8 cellular contexts compared by ENCODE assay signal in genomic region chr3:38138347-38139190, GRCh38. TPM values are rescaled to one million over a fixed set of nuclear protein-coding genes. Genes with fewer than 3 reads are reported as not detected.
A peak's percentile ranks its signal among the peaks of the same experiment; 100 is the strongest.
DNase-seq lines count a peak whose midpoint lies in the region; ATAC-seq and TF ChIP-seq lines count a peak whose summit lies in the region.

Gene MYD88 (plus strand): TSS chr3:38138661. CDS start chr3:38138701, 40 bp downstream.

- no peak for DNase-seq in GM12864 (ENCODE audit: low read depth)
- peak; percentile 43 for DNase-seq in NCI-H2171 treated with DMSO at 0.1 percent for 48 hours (lab: John Stamatoyannopoulos, UW)
- DNase-seq in activated CD4-positive, alpha-beta T cell treated with anti-CD3 and anti-CD28 coated beads for 36 hours, result peak; percentile 92
- no peak for DNase-seq in chondrocyte (ENCODE audit: low spot score)
- peak; percentile 66 for DNase-seq in kidney tubule cell (ENCODE audit: low spot score)
- peak; percentile 50 to 78 (median 66) for DNase-seq in stimulated activated CD4-positive, alpha-beta T cell treated with anti-CD3 and anti-CD28 coated beads, Interleukin-1b, Interleukin-23, amount 100 ng/mL, for 24 hours (ENCODE audit: low read depth in 4 of 4, low spot score in 1 of 4)

- H3K27me3 Mint-ChIP-seq in activated CD4-positive, alpha-beta T cell treated with anti-CD3 and anti-CD28 coated beads for 36 hours, result no peaks in the 10 kb centered on the region
- no peaks in the 10 kb centered on the region for H3K27me3 Mint-ChIP-seq in chondrocyte (ENCODE audit: low read depth)

- intact Hi-C loops in activated CD4-positive, alpha-beta T cell treated with anti-CD3 and anti-CD28 coated beads for 36 hours (cut with DNase I, micrococcal nuclease), result loop anchor here (1.0 to 10.0 kb wide), 6 partner anchors 13 to 1249 kb away; partner anchors contain the start of gene ACVR2B (in 1 of the 2)

- peak; percentile 50 for ATAC-seq in activated CD4-positive, alpha-beta T cell treated with anti-CD3 and anti-CD28 coated beads for 36 hours
- no peak for ATAC-seq in HG03565 (IDR thresholded peaks at IDR 0.05; ENCODE audit: unreplicated experiment)

- H3K4me3 Mint-ChIP-seq in activated CD4-positive, alpha-beta T cell treated with anti-CD3 and anti-CD28 coated beads for 36 hours, result peak within 1 kb of the TSS; percentile 97
- peak within 1 kb of the TSS; percentile 96 for H3K4me3 Mint-ChIP-seq in chondrocyte (ENCODE audit: unreplicated experiment)

- peak within 1 kb of the TSS; percentile 100 for H3K27ac Mint-ChIP-seq in activated CD4-positive, alpha-beta T cell treated with anti-CD3 and anti-CD28 coated beads for 36 hours
- peak within 1 kb of the TSS; percentile 95 for H3K27ac Mint-ChIP-seq in chondrocyte (ENCODE audit: unreplicated experiment)

- H3K36me3 ChIP-seq in HEK293 (ENCODE audit: control insufficient read depth in 2 of 2, insufficient read depth in 1 of 2, low read length in 2 of 2), result peaks cover 0 to 17% of the 10 kb centered on the region in 2 experiments; a peak in 1 of 3 replicates

- no peaks in the 10 kb centered on the region for H3K9me3 ChIP-seq in HEK293 (ENCODE audit: control insufficient read depth, insufficient read depth, low read depth, low read length)

- peaks cover 49% of the 10 kb centered on the region for H3K4me1 Mint-ChIP-seq in activated CD4-positive, alpha-beta T cell treated with anti-CD3 and anti-CD28 coated beads for 36 hours
- peaks cover 40% of the 10 kb centered on the region for H3K4me1 Mint-ChIP-seq in chondrocyte (ENCODE audit: low read depth)

- no peaks in the 10 kb centered on the region for H3K4me1 ChIP-seq in HEK293 (ENCODE audit: control insufficient read depth, insufficient read depth, low read length)

- H3K4me3 ChIP-seq in GM12864 (ENCODE audit: low read depth, low read length), result peak within 1 kb of the TSS; percentile 71
- H3K4me3 ChIP-seq in HEK293 (ENCODE audit: low read depth, low read length), result peak within 1 kb of the TSS; percentile 66

- H3K9me3 Mint-ChIP-seq in activated CD4-positive, alpha-beta T cell treated with anti-CD3 and anti-CD28 coated beads for 36 hours (ENCODE audit: low read depth), result no peaks in the 10 kb centered on the region
- H3K9me3 Mint-ChIP-seq in chondrocyte (ENCODE audit: low read depth), result no peaks in the 10 kb centered on the region

- no peak for TF ChIP-seq CTCF in GM12864 (IDR thresholded peaks at IDR 0.05; ENCODE audit: low read depth, low read length, missing control alignments)
- peak; percentile 40; the same call in 1 of the 2 replicates for TF ChIP-seq CTCF in HEK293 (tag by site-specific recombination; IDR thresholded peaks at IDR 0.05)
- TF ChIP-seq CTCF in chondrocyte (IDR thresholded peaks at IDR 0.05), result peak; percentile 46

- H3K27ac ChIP-seq in HEK293 (ENCODE audit: extremely low read depth, low read depth, low read length), result no peak within 1 kb of the TSS; the same call in 1 of the 2 replicates

- POLR2A ChIA-PET in HEK293 (lab: Yijun Ruan, JAX), result interaction anchor here (3.5 kb wide), 1 partner anchor 26 kb away, joined by 48 read pairs; the partner anchor contains the start of gene OXSR1
- POLR2A ChIA-PET in activated CD4-positive, alpha-beta T cell treated with anti-CD3 and anti-CD28 coated beads for 36 hours (lab: Charles Lee), result interaction anchor here (0.7 to 4.3 kb wide), 2 partner anchors 26 to 1277 kb away, joined by 3 to 47 read pairs; partner anchors contain the start of gene OXSR1

- CTCF ChIA-PET in HEK293 (lab: Yijun Ruan, JAX), result interaction anchor here (1.4 kb wide), 1 partner anchor 208 kb away, joined by 6 read pairs; the partner anchor contains the start of gene XYLB
- CTCF ChIA-PET in activated CD4-positive, alpha-beta T cell treated with anti-CD3 and anti-CD28 coated beads for 36 hours (lab: Charles Lee), result interaction anchor here (0.6 to 2.9 kb wide), 4 partner anchors 13 to 51 kb away, joined by 3 to 16 read pairs (median 5); partner anchors contain the start of gene OXSR1

- H3K36me3 Mint-ChIP-seq in activated CD4-positive, alpha-beta T cell treated with anti-CD3 and anti-CD28 coated beads for 36 hours (ENCODE audit: low read depth), result peaks cover 44% of the 10 kb centered on the region
- peaks cover 13% of the 10 kb centered on the region for H3K36me3 Mint-ChIP-seq in chondrocyte (ENCODE audit: low read depth)

TF ChIP-seq in HEK293, 187 proteins besides CTCF, POLR2A, EP300 and RAD21 (continues in another document):
- no peak for TF ChIP-seq ZNF544 (tag by site-specific recombination; IDR thresholded peaks at IDR 0.05)
- peak; percentile 95 for TF ChIP-seq ZNF600 (tag by site-specific recombination; IDR thresholded peaks at IDR 0.05)
- TF ChIP-seq TSHZ1 (tag by site-specific recombination; IDR thresholded peaks at IDR 0.05; ENCODE audit: borderline replicate concordance), result no peak
- TF ChIP-seq ZNF792 (tag by site-specific recombination; IDR thresholded peaks at IDR 0.05), result no peak
- TF ChIP-seq KLF9 (tag by site-specific recombination; IDR thresholded peaks at IDR 0.05; ENCODE audit: low read depth), result no peak
- 0 out of 2 replicates have a peak, but pooled peaks have one; percentile 40 for TF ChIP-seq ZFP37 (tag by site-specific recombination; IDR thresholded peaks at IDR 0.05)
- peak; percentile 94 for TF ChIP-seq ZNF692 (tag by site-specific recombination; IDR thresholded peaks at IDR 0.05)
- TF ChIP-seq MYNN (tag by site-specific recombination; IDR thresholded peaks at IDR 0.05; ENCODE audit: borderline replicate concordance), result no peak
- peak; percentile 64 for TF ChIP-seq ZIC2 (tag by site-specific recombination; IDR thresholded peaks at IDR 0.05)
- peak; percentile 45; the same call in 1 of the 2 replicates for TF ChIP-seq ZBTB10 (tag by site-specific recombination; IDR thresholded peaks at IDR 0.05)
- no peak for TF ChIP-seq ZNF341 (tag by site-specific recombination; IDR thresholded peaks at IDR 0.05; ENCODE audit: low read depth)

RNA-seq across cellular contexts. Expression of gene MYD88, which starts in this region (rescaled TPM):
- 10 to 100 TPM; 32.8 to 33.1 TPM for total RNA-seq in activated CD4-positive, alpha-beta T cell treated with anti-CD3 and anti-CD28 coated beads for 36 hours
- 9.3 to 23.7 TPM (median 22.4 TPM) in 3 replicates for total RNA-seq in chondrocyte

Comparison
In these comparisons a context has a peak if more than half of its experiments do, and no peak if none do; other contexts are left out.
1. DNase-seq: peak in NCI-H2171 treated with DMSO at 0.1 percent for 48 hours (single experiment), activated CD4-positive, alpha-beta T cell treated with anti-CD3 and anti-CD28 coated beads for 36 hours (single experiment), kidney tubule cell (single experiment) and stimulated activated CD4-positive, alpha-beta T cell treated with anti-CD3 and anti-CD28 coated beads, Interleukin-1b, Interleukin-23, amount 100 ng/mL, for 24 hours (4 of 4); none in GM12864 (single experiment) and chondrocyte (single experiment).